In genomic region chr12:120982659-120983058, GRCh38 we compare ENCODE assay signal across 2 cellular contexts.
TF ChIP-seq lines count a peak whose summit lies in the region.

No MANE protein-coding gene starts in this region.

TF ChIP-seq in A549, 52 proteins besides CTCF, POLR2A, EP300 and RAD21:
- TF ChIP-seq ZFP36 (IDR thresholded peaks at IDR 0.05; ENCODE audit: borderline replicate concordance, partially characterized antibody) (no peak), CEBPB (IDR thresholded peaks at IDR 0.05) (no peak), HMGXB4 (CRISPR knock-in tag; IDR thresholded peaks at IDR 0.05; ENCODE audit: borderline replicate concordance) (no peak), RFX5 (IDR thresholded peaks at IDR 0.05) (no peak), HES2 (IDR thresholded peaks at IDR 0.05) (no peak), NPAS2 (CRISPR knock-in tag; IDR thresholded peaks at IDR 0.05; ENCODE audit: borderline replicate concordance) (no peak), HDAC2 (IDR thresholded peaks at IDR 0.05) (peak; percentile 89), CHD4 (IDR thresholded peaks at IDR 0.05; ENCODE audit: borderline replicate concordance) (peak; percentile 96), GATA3 (IDR thresholded peaks at IDR 0.05; ENCODE audit: borderline replicate concordance) (no peak), KDM1A (IDR thresholded peaks at IDR 0.05; ENCODE audit: low read depth) (peak; percentile 98), MAFK (IDR thresholded peaks at IDR 0.05; ENCODE audit: partially characterized antibody) (no peak), SREBF2 (IDR thresholded peaks at IDR 0.05) (no peak), HOXB5 (CRISPR knock-in tag; IDR thresholded peaks at IDR 0.05) (no peak), RCOR1 (IDR thresholded peaks at IDR 0.05; ENCODE audit: low read depth, low read length) (peak; percentile 11; the same call in 1 of the 2 replicates), JUN (IDR thresholded peaks at IDR 0.05) (no peak)
TF ChIP-seq in A549: peak in this region for 4.

TF ChIP-seq in K562, 482 proteins besides CTCF, POLR2A, EP300 and RAD21:
- TF ChIP-seq SMARCA5 (IDR thresholded peaks at IDR 0.05): peak; percentile 77; the same call in 1 of the 2 replicates
- peak; percentile 78 for TF ChIP-seq RBM25 (IDR thresholded peaks at IDR 0.05; ENCODE audit: low read depth, low read length, severe bottlenecking)
- TF ChIP-seq CCAR2 (IDR thresholded peaks at IDR 0.05; ENCODE audit: low read depth, low read length): no peak
- peak; percentile 92 for TF ChIP-seq BCOR (IDR thresholded peaks at IDR 0.05)
- TF ChIP-seq ADNP (tag; IDR thresholded peaks at IDR 0.05): peak; percentile 87
- TF ChIP-seq CCNT2 (IDR thresholded peaks at IDR 0.05; ENCODE audit: borderline replicate concordance, extremely low read depth, insufficient read length, low read depth, low read length): no peak
- TF ChIP-seq KDM1A (IDR thresholded peaks at IDR 0.05): peak; percentile 62 to 64
- peak; percentile 36 for TF ChIP-seq CHD4 (IDR thresholded peaks at IDR 0.05; ENCODE audit: insufficient read depth, insufficient replicate concordance, low read depth, low read length, poor library complexity, severe bottlenecking)
